1 cellular context compared by ENCODE assay signal in the genomic region with DNA sequence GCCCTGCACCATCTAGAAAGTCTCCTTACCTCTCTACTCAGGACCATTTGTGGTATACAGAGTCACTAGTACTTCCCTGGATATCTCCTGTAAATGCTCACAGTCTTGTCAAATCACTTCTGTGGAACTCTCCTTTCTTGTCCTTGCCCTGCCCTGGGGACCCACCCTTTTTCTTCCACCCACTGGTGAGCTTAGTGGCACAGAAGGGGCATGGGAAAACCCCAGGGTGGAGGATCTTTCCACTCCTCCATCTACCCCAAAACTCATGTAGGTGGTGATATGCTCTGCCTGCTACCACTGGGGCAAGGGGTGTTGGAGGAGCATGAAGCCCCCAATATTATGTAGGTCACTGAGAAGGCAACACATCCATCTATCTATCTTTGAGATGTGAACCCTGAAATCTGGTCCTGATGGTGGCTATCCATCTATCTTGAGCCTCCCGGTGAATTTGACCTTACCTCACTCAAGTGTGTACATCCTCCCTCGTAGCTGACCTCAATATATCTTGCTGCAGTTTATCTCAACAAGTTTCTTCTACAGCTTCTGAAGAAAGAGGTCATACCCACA.
TF ChIP-seq lines count a peak whose summit lies in the region.

No MANE protein-coding gene starts in this region.

TF ChIP-seq in HepG2, 621 proteins besides CTCF, POLR2A, EP300 and RAD21:
- no peak for TF ChIP-seq ZNF136 (CRISPR knock-in tag; IDR thresholded peaks at IDR 0.05; ENCODE audit: low read depth)
- no peak for TF ChIP-seq FOXC1 (CRISPR knock-in tag; IDR thresholded peaks at IDR 0.05; ENCODE audit: borderline replicate concordance)
- no peak for TF ChIP-seq RXRA (CRISPR knock-in tag; IDR thresholded peaks at IDR 0.05)
- no peak for TF ChIP-seq POGZ (CRISPR knock-in tag; IDR thresholded peaks at IDR 0.05)
- TF ChIP-seq, protein P1, sequence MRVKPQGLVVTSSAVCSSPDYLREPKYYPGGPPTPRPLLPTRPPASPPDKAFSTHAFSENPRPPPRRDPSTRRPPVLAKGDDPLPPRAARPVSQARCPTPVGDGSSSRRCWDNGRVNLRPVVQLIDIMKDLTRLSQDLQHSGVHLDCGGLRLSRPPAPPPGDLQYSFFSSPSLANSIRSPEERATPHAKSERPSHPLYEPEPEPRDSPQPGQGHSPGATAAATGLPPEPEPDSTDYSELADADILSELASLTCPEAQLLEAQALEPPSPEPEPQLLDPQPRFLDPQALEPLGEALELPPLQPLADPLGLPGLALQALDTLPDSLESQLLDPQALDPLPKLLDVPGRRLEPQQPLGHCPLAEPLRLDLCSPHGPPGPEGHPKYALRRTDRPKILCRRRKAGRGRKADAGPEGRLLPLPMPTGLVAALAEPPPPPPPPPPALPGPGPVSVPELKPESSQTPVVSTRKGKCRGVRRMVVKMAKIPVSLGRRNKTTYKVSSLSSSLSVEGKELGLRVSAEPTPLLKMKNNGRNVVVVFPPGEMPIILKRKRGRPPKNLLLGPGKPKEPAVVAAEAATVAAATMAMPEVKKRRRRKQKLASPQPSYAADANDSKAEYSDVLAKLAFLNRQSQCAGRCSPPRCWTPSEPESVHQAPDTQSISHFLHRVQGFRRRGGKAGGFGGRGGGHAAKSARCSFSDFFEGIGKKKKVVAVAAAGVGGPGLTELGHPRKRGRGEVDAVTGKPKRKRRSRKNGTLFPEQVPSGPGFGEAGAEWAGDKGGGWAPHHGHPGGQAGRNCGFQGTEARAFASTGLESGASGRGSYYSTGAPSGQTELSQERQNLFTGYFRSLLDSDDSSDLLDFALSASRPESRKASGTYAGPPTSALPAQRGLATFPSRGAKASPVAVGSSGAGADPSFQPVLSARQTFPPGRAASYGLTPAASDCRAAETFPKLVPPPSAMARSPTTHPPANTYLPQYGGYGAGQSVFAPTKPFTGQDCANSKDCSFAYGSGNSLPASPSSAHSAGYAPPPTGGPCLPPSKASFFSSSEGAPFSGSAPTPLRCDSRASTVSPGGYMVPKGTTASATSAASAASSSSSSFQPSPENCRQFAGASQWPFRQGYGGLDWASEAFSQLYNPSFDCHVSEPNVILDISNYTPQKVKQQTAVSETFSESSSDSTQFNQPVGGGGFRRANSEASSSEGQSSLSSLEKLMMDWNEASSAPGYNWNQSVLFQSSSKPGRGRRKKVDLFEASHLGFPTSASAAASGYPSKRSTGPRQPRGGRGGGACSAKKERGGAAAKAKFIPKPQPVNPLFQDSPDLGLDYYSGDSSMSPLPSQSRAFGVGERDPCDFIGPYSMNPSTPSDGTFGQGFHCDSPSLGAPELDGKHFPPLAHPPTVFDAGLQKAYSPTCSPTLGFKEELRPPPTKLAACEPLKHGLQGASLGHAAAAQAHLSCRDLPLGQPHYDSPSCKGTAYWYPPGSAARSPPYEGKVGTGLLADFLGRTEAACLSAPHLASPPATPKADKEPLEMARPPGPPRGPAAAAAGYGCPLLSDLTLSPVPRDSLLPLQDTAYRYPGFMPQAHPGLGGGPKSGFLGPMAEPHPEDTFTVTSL (CRISPR knock-in tag; IDR thresholded peaks at IDR 0.05; ENCODE audit: borderline replicate concordance): no peak
- TF ChIP-seq ZNF121 (CRISPR knock-in tag; IDR thresholded peaks at IDR 0.05): no peak
- TF ChIP-seq, protein P2, sequence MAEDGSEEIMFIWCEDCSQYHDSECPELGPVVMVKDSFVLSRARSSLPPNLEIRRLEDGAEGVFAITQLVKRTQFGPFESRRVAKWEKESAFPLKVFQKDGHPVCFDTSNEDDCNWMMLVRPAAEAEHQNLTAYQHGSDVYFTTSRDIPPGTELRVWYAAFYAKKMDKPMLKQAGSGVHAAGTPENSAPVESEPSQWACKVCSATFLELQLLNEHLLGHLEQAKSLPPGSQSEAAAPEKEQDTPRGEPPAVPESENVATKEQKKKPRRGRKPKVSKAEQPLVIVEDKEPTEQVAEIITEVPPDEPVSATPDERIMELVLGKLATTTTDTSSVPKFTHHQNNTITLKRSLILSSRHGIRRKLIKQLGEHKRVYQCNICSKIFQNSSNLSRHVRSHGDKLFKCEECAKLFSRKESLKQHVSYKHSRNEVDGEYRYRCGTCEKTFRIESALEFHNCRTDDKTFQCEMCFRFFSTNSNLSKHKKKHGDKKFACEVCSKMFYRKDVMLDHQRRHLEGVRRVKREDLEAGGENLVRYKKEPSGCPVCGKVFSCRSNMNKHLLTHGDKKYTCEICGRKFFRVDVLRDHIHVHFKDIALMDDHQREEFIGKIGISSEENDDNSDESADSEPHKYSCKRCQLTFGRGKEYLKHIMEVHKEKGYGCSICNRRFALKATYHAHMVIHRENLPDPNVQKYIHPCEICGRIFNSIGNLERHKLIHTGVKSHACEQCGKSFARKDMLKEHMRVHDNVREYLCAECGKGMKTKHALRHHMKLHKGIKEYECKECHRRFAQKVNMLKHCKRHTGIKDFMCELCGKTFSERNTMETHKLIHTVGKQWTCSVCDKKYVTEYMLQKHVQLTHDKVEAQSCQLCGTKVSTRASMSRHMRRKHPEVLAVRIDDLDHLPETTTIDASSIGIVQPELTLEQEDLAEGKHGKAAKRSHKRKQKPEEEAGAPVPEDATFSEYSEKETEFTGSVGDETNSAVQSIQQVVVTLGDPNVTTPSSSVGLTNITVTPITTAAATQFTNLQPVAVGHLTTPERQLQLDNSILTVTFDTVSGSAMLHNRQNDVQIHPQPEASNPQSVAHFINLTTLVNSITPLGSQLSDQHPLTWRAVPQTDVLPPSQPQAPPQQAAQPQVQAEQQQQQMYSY (CRISPR knock-in tag; IDR thresholded peaks at IDR 0.05): no peak
- TF ChIP-seq GATA4 (IDR thresholded peaks at IDR 0.05; ENCODE audit: borderline replicate concordance, low read depth): no peak
- TF ChIP-seq FOXP1 (IDR thresholded peaks at IDR 0.05): no peak
- TF ChIP-seq FOXP1 (CRISPR knock-in tag; IDR thresholded peaks at IDR 0.05): no peak
- no peak for TF ChIP-seq ZNF775 (CRISPR knock-in tag; IDR thresholded peaks at IDR 0.05; ENCODE audit: borderline replicate concordance)
- TF ChIP-seq ZNF441 (CRISPR knock-in tag; IDR thresholded peaks at IDR 0.05; ENCODE audit: borderline replicate concordance): no peak
